ENCODE assay signal across 8 cellular contexts in genomic region chr7:24756545-24756988, GRCh38. TPM values are rescaled to one million over a fixed set of nuclear protein-coding genes. Genes with fewer than 3 reads are reported as not detected.
A peak's percentile ranks its signal among the peaks of the same experiment; 100 is the strongest.
DNase-seq lines count a peak whose midpoint lies in the region; TF ChIP-seq lines count a peak whose summit lies in the region.

No MANE protein-coding gene starts in this region.

- peak overlapping the region; percentile 91 for H3K4me3 ChIP-seq in coronary artery
- peak overlapping the region; percentile 64 for H3K4me3 ChIP-seq in mesodermal cell (ENCODE audit: extremely low read depth, insufficient read depth, low read length, poor library complexity, severe bottlenecking)
- peak overlapping the region; percentile 61 to 88 (median 79) for H3K4me3 ChIP-seq in tibial nerve

- H3K4me3 Mint-ChIP-seq in T-helper 2 cell treated with Interferon-gamma antibody and Interleukin-4, amounts not matched to agents 5 μg/mL and 100 μg/mL, for 36 hours = peak overlapping the region; percentile 89

- peak overlapping the region; percentile 97 for H3K27ac ChIP-seq in RWPE1
- peak overlapping the region; percentile 84 to 89 for H3K27ac ChIP-seq in coronary artery
- H3K27ac ChIP-seq in mesodermal cell (ENCODE audit: low read depth, low read length, severe bottlenecking) = no peak overlapping the region
- peak overlapping the region; percentile 10 to 83 (median 80) for H3K27ac ChIP-seq in tibial nerve

- no peaks in the 10 kb centered on the region for H3K36me3 ChIP-seq in mesodermal cell (ENCODE audit: control insufficient read depth, insufficient read depth, low read length)
- no peaks in the 10 kb centered on the region for H3K36me3 ChIP-seq in tibial nerve

- POLR2A ChIA-PET in RWPE1 (lab: Yijun Ruan, JAX; ENCODE audit: low non-redundant PET) = no interaction called here

- no peaks in the 10 kb centered on the region for H3K9me3 ChIP-seq in mesodermal cell (ENCODE audit: control insufficient read depth, low read length)
- H3K9me3 ChIP-seq in tibial nerve = no peaks in the 10 kb centered on the region

- TF ChIP-seq EP300 in tibial nerve (IDR thresholded peaks at IDR 0.05) = no peak

- 1 to 8% methylated on average over 9 to 11 of the region's 23 CpGs for WGBS in mesodermal cell (ENCODE audit: insufficient coverage in 2 of 2), 2 experiments
- 14 to 16% methylated on average over 23 of the region's 23 CpGs for WGBS in tibial nerve, 2 donors

- H3K4me1 Mint-ChIP-seq in T-helper 2 cell treated with Interferon-gamma antibody and Interleukin-4, amounts not matched to agents 5 μg/mL and 100 μg/mL, for 36 hours (ENCODE audit: low read depth) = peaks cover 27% of the 10 kb centered on the region

- TF ChIP-seq POLR2A in tibial nerve (IDR thresholded peaks at IDR 0.05) = no peak

- no peak for TF ChIP-seq CTCF in RWPE1 (conservative IDR thresholded peaks at IDR 0.05; ENCODE audit: low read depth)
- no peak for TF ChIP-seq CTCF in coronary artery (IDR thresholded peaks at IDR 0.05)
- no peak for TF ChIP-seq CTCF in tibial nerve (IDR thresholded peaks at IDR 0.05)

- H3K27me3 Mint-ChIP-seq in T-helper 2 cell treated with Interferon-gamma antibody and Interleukin-4, amounts not matched to agents 5 μg/mL and 100 μg/mL, for 36 hours (ENCODE audit: low read depth) = peaks cover 46% of the 10 kb centered on the region

- CTCF ChIA-PET in RWPE1 (lab: Yijun Ruan, JAX) = interaction anchor here (0.5 to 1.7 kb wide), 5 partner anchors 14 to 1349 kb away, joined by 3 to 7 read pairs (median 3); no protein-coding TSS in a partner anchor

- H3K27ac Mint-ChIP-seq in T-helper 2 cell treated with Interferon-gamma antibody and Interleukin-4, amounts not matched to agents 5 μg/mL and 100 μg/mL, for 36 hours = peak overlapping the region; percentile 53

- no peaks in the 10 kb centered on the region for H3K27me3 ChIP-seq in tibial nerve

- no peaks in the 10 kb centered on the region for H3K36me3 Mint-ChIP-seq in T-helper 2 cell treated with Interferon-gamma antibody and Interleukin-4, amounts not matched to agents 5 μg/mL and 100 μg/mL, for 36 hours (ENCODE audit: low read depth)

- H3K4me1 ChIP-seq in mesodermal cell (ENCODE audit: control insufficient read depth, insufficient read depth, low read length, poor library complexity, severe bottlenecking) (peaks cover 6% of the 10 kb centered on the region), tibial nerve (peaks cover 0 to 22% (median 0%) of the 10 kb centered on the region in 4 donors)

- H3K9me3 Mint-ChIP-seq in T-helper 2 cell treated with Interferon-gamma antibody and Interleukin-4, amounts not matched to agents 5 μg/mL and 100 μg/mL, for 36 hours = no peaks in the 10 kb centered on the region

- DNase-seq in T-helper 2 cell treated with Interferon-gamma antibody and Interleukin-4, amounts not matched to agents 5 μg/mL and 100 μg/mL, for 36 hours (ENCODE audit: low spot score) = peak; percentile 29
- DNase-seq in T-helper 2 cell (no peak), RWPE1 (ENCODE audit: low spot score) (peak; percentile 40), coronary artery (ENCODE audit: low spot score) (no peak), tibial nerve (ENCODE audit: low spot score in 2 of 2) (no peak), COLO829 (ENCODE audit: low spot score) (no peak), dedifferentiated amniotic fluid mesenchymal stem cell (ENCODE audit: extremely low spot score) (no peak)

RNA-seq across cellular contexts. Expression of gene GSDME, which starts 0.7 kb away (rescaled TPM):
- polyA plus RNA-seq in mesodermal cell (2013, experiment 1 of 2) = 12.6 TPM
- polyA plus RNA-seq in mesodermal cell (2013, experiment 2 of 2) = 13.4 TPM
- 10 to 100 TPM in 2 of 4 donors, 1 to 10 TPM in 2; 5.3 to 15.7 (median 10.6) TPM for total RNA-seq in tibial nerve

Comparison
In these comparisons a context has a peak if more than half of its experiments do, and no peak if none do; other contexts are left out.
1. DNase-seq: peak in T-helper 2 cell treated with Interferon-gamma antibody and Interleukin-4, amounts not matched to agents 5 μg/mL and 100 μg/mL, for 36 hours (single experiment) and RWPE1 (single experiment); none in T-helper 2 cell (0 of 5), coronary artery (single experiment), tibial nerve (0 of 2), COLO829 (single experiment) and dedifferentiated amniotic fluid mesenchymal stem cell (single experiment).
2. Peak in every context shown above with its lines, with median percentiles within 50 percentile points of each other: H3K4me3 ChIP-seq.